Comparison of ENCODE assay signal across 25 cellular contexts in genomic region chr7:106369816-106370215, GRCh38.
"Had no signal": no experiment of that assay in that cellular context is flagged by ENCODE, and none has a peak within 500 bp of the region (broad histone marks: within the 10 kb centered on the region; RNA-seq: fewer than 3 reads in every experiment).

No MANE protein-coding gene starts in this region.

- H3K27ac Mint-ChIP-seq: activated CD4-positive, alpha-beta memory T cell treated with anti-CD3 and anti-CD28 coated beads, Interleukin-2, amount 10 ng/mL, durations not matched to agents 7 days and 5 days; activated CD4-positive, alpha-beta T cell treated with anti-CD3 and anti-CD28 coated beads, Interleukin-2, amount 10 ng/mL, durations not matched to agents 7 days and 5 days; activated naive CD4-positive, alpha-beta T cell treated with anti-CD3 and anti-CD28 coated beads, Interleukin-2, amount 50 U/mL, for 72 hours; activated T-cell treated with anti-CD3 and anti-CD28 coated beads, Interleukin-2, amount 50 U/mL, for 24 hours; activated T-helper 2 cell treated with anti-CD3 and anti-CD28 coated beads, Interferon-gamma antibody, Interleukin-2, Interleukin-4, amounts not matched to agents 10 μg/mL and 5 μg/mL and 100 μg/mL, durations not matched to agents 14 hours and 24 hours and 36 hours; brain; nephron progenitor cell; progenitor cell of endocrine pancreas; T-helper 17 cell had no signal

- H3K79me2 ChIP-seq: hepatocyte had no signal

- H3K4me1 ChIP-seq: gastroesophageal sphincter, left ventricle myocardium inferior, right lobe of liver, testis had no signal

- H3K36me3 Mint-ChIP-seq: brain had no signal

- H3K27me3 ChIP-seq: gastroesophageal sphincter, hepatocyte, ovary, right lobe of liver, testis, transverse colon had no signal

- DNase-seq: activated CD4-positive, alpha-beta memory T cell treated with anti-CD3 and anti-CD28 coated beads, Interleukin-2, amount 10 ng/mL, durations not matched to agents 7 days and 5 days; activated CD4-positive, alpha-beta T cell treated with anti-CD3 and anti-CD28 coated beads, Interleukin-2, amount 10 ng/mL, durations not matched to agents 7 days and 5 days; activated CD4-positive, CD25-positive, alpha-beta regulatory T cell treated with anti-CD3 and anti-CD28 coated beads, Interleukin-2, amount 50 U/mL, for 72 hours; activated CD8-positive, alpha-beta memory T cell treated with anti-CD3 and anti-CD28 coated beads, Interleukin-2, amount 50 U/mL, for 48 hours; activated naive CD4-positive, alpha-beta T cell; activated T-cell treated with anti-CD3 and anti-CD28 coated beads, Interleukin-2, amount 50 U/mL, for 24 hours; aorta; cortex of kidney; left ventricle myocardium inferior; nephron progenitor cell; ovary; right lobe of liver; stimulated activated CD4-positive, alpha-beta T cell treated with anti-CD3 and anti-CD28 coated beads, Interleukin-2, amount 100 ng/mL, for 48 hours; stimulated activated naive CD4-positive, alpha-beta T cell treated with Interleukin-2 at 50 U/mL for 16 hours; T-helper 17 cell; T1000; testis; transverse colon had no signal

- H3K4me1 Mint-ChIP-seq: brain, T-helper 17 cell had no signal

- H3K4me3 ChIP-seq: gastroesophageal sphincter, hepatocyte, left ventricle myocardium inferior, lung, ovary, right lobe of liver, testis, transverse colon had no signal

- H3K36me3 ChIP-seq: gastroesophageal sphincter, left ventricle myocardium inferior, ovary, right lobe of liver, transverse colon had no signal

- ATAC-seq: activated naive CD4-positive, alpha-beta T cell treated with anti-CD3 and anti-CD28 coated beads, Interleukin-2, amount 50 U/mL, for 72 hours; right lobe of liver; T-helper 17 cell had no signal

- H3K9me3 ChIP-seq: gastroesophageal sphincter, left ventricle myocardium inferior, ovary, right lobe of liver, testis, transverse colon had no signal

- H3K4me3 Mint-ChIP-seq: activated CD4-positive, alpha-beta memory T cell treated with anti-CD3 and anti-CD28 coated beads, Interleukin-2, amount 10 ng/mL, durations not matched to agents 7 days and 5 days; activated CD4-positive, alpha-beta T cell treated with anti-CD3 and anti-CD28 coated beads, Interleukin-2, amount 10 ng/mL, durations not matched to agents 7 days and 5 days; activated T-cell treated with anti-CD3 and anti-CD28 coated beads, Interleukin-2, amount 50 U/mL, for 24 hours; brain; nephron progenitor cell; T-helper 17 cell had no signal

- H3K27me3 Mint-ChIP-seq: activated CD4-positive, alpha-beta memory T cell treated with anti-CD3 and anti-CD28 coated beads, Interleukin-2, amount 10 ng/mL, durations not matched to agents 7 days and 5 days; activated CD4-positive, alpha-beta T cell treated with anti-CD3 and anti-CD28 coated beads, Interleukin-2, amount 10 ng/mL, durations not matched to agents 7 days and 5 days; progenitor cell of endocrine pancreas had no signal

- H3K27ac ChIP-seq: gastroesophageal sphincter, hepatocyte, left ventricle myocardium inferior, ovary, right lobe of liver, testis, transverse colon had no signal

- H2AFZ ChIP-seq: hepatocyte had no signal

- H3K9me3 Mint-ChIP-seq: activated CD4-positive, alpha-beta T cell treated with anti-CD3 and anti-CD28 coated beads, Interleukin-2, amount 10 ng/mL, durations not matched to agents 7 days and 5 days; activated naive CD4-positive, alpha-beta T cell treated with anti-CD3 and anti-CD28 coated beads, Interleukin-2, amount 50 U/mL, for 72 hours; activated T-helper 2 cell treated with anti-CD3 and anti-CD28 coated beads, Interferon-gamma antibody, Interleukin-2, Interleukin-4, amounts not matched to agents 10 μg/mL and 5 μg/mL and 100 μg/mL, durations not matched to agents 14 hours and 24 hours and 36 hours; nephron progenitor cell had no signal

- H3K4me2 ChIP-seq: hepatocyte had no signal
